Comparison of ENCODE assay signal across 16 cellular contexts in the genomic region with DNA sequence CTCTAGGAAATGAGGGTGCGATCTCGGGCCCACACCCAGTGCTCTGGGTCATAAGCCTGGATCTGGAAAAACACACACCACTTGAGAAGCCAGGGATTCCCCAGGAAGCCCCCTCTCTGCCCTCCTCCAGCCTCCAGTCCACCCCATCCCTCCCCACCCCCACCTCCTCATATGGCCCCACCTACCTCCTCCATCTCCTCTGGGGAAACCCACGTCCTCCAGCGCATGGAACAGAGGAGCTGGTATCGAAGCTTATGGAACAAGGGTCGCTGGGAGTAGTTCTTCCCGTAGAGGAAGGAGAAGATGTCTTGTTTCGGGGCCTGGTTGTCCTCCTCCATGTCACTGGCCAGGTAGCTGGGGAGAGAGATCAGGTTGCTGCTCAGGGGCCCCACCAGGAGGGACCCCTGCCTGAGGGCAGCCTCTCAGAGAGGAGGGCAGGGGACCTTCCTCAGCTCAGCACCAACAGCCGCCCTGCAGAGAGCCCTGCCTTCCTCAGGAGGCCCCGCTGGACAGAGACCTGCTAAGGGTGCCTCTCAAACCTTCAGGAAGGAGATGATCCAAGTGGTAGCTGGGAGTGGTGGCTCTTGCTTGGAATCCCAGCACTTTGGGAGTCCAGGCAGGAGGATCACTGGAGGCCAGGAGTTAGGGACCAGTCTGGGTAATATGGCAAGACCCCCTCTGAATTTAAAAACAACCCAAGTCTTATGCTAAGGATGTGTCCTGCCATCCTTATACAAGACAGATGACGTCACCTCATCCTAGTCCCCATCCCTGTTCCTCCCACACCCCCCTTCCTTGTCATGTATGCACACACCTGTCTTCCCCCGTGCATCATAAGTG. TPM values are rescaled to one million over a fixed set of nuclear protein-coding genes. Genes with fewer than 3 reads are reported as not detected.
DNase-seq lines count a peak whose midpoint lies in the region; ATAC-seq, FAIRE-seq and TF ChIP-seq lines count a peak whose summit lies in the region.
"Had no signal": no experiment of that assay in that cellular context is flagged by ENCODE, and none has a peak within 500 bp of the region (broad histone marks: within the 10 kb centered on the region; RNA-seq: fewer than 3 reads in every experiment).

No MANE protein-coding gene starts in this region.

- in situ Hi-C loops in GM12878 (cut with MboI) = no loop called here

- no peak for TF ChIP-seq RAD21 in GM12878 (IDR thresholded peaks at IDR 0.05; ENCODE audit: insufficient read depth, low read depth, low read length)

- no peak overlapping the region for H2AFZ ChIP-seq in GM12878 (ENCODE audit: control insufficient read depth, low read depth, low read length)

- H3K4me1 ChIP-seq in GM12878 (ENCODE audit: control insufficient read depth, insufficient read depth, low read length) (no peaks in the 10 kb centered on the region), esophagus muscularis mucosa (no peaks in the 10 kb centered on the region)
- H3K4me1 ChIP-seq: BLaER1, Caco-2 had no signal

- no peaks in the 10 kb centered on the region; a peak in 1 of 4 replicates for H3K27me3 ChIP-seq in GM12878 (replicated peaks in 1 of 2; ENCODE audit: control insufficient read depth in 2 of 2, insufficient read depth in 2 of 2, low read length in 1 of 2)
- H3K27me3 ChIP-seq in esophagus muscularis mucosa = peaks cover 0 to 11% (median 0%) of the 10 kb centered on the region in 4 donors
- H3K27me3 ChIP-seq: BLaER1 had no signal

- H3K9me3 ChIP-seq in GM12878 (replicated peaks; ENCODE audit: control insufficient read depth, insufficient read depth, low read length) = no peaks in the 10 kb centered on the region; the same call in 2 of the 3 replicates
- H3K9me3 ChIP-seq in esophagus muscularis mucosa = no peaks in the 10 kb centered on the region
- H3K9me3 ChIP-seq: Caco-2 had no signal

- CTCF ChIA-PET in activated CD8-positive, alpha-beta memory T cell treated with anti-CD3 and anti-CD28 coated beads, Interleukin-2, amount 10 ng/mL, durations not matched to agents 7 days and 5 days (lab: Charles Lee) = interaction anchor here (1.1 to 1.3 kb wide), 2 partner anchors 139 to 343 kb away, joined by 3 read pairs; no protein-coding TSS in a partner anchor
- CTCF ChIA-PET in GM12878 (lab: Yijun Ruan, JAX) = interaction anchor here (0.6 to 8.5 kb wide), 6 partner anchors 33 to 344 kb away, joined by 3 to 69 read pairs (median 14); no protein-coding TSS in a partner anchor

- no TSS peak for BruUV-seq in GM12878 (replicated peaks; lab: Mats Ljungman, UMichigan)

- intact Hi-C loops in GM12878 (cut with micrococcal nuclease; ENCODE audit: unreplicated experiment) (loop anchor here (1.0 to 2.0 kb wide), 2 partner anchors 142 to 245 kb away; no protein-coding TSS in a partner anchor), esophagus muscularis mucosa (cut with DNase I) (no loop called here)

- no peak overlapping the region for H3K4me2 ChIP-seq in GM12878 (ENCODE audit: control insufficient read depth, insufficient read depth)
- H3K4me2 ChIP-seq: BLaER1 had no signal

- no peak for TF ChIP-seq POLR2A in GM12878 (IDR thresholded peaks at IDR 0.05; ENCODE audit: low read depth, low read length)
- TF ChIP-seq POLR2A in esophagus muscularis mucosa (IDR thresholded peaks at IDR 0.05; ENCODE audit: low read depth) = no peak

- H3K4me3 ChIP-seq in GM12878 (no peak overlapping the region), esophagus muscularis mucosa (no peak overlapping the region)
- H3K4me3 ChIP-seq: BLaER1 had no signal

- DNase-seq in activated CD8-positive, alpha-beta memory T cell treated with anti-CD3 and anti-CD28 coated beads for 24 hours = peak; percentile 41
- DNase-seq in activated CD8-positive, alpha-beta memory T cell treated with anti-CD3 and anti-CD28 coated beads, Interleukin-2, amount 10 ng/mL, durations not matched to agents 7 days and 5 days = no peak
- no peak for DNase-seq in GM12878 (ENCODE audit: low read depth, low spot score)
- peak; percentile 64 for DNase-seq in esophagus muscularis mucosa (ENCODE audit: extremely low spot score)
- DNase-seq in stimulated activated effector memory CD8-positive, alpha-beta T cell treated with anti-CD3 and anti-CD28 coated beads, Interleukin-12 subunit alpha, Interleukin-12 subunit beta, amount 100 ng/mL, for 72 hours (ENCODE audit: low spot score in 2 of 2) = no peak
- DNase-seq in NCI-H774 (lab: John Stamatoyannopoulos, UW) = no peak
- no peak for DNase-seq in activated T-cell treated with anti-CD3 and anti-CD28 coated beads, Interleukin-2, amount 50 U/mL, for 48 hours
- DNase-seq: CD8-positive, alpha-beta memory T cell; GOT3; H9 had no signal

- FAIRE-seq in GM12878 (lab: Jason Lieb, UNC) = no peak

- H3K27ac ChIP-seq in GM12878 (ENCODE audit: control insufficient read depth, insufficient read depth) (no peak overlapping the region), esophagus muscularis mucosa (replicated peaks in 1 of 4) (no peak overlapping the region)
- H3K27ac ChIP-seq: 22Rv1, BLaER1 had no signal

- H3K36me3 ChIP-seq in GM12878 (ENCODE audit: control insufficient read depth in 2 of 2, insufficient read depth in 2 of 2, low read length in 1 of 2) (no peaks in the 10 kb centered on the region), esophagus muscularis mucosa (no peaks in the 10 kb centered on the region)
- H3K36me3 ChIP-seq: BLaER1 had no signal

- WGBS in GM12878 (ENCODE audit: insufficient coverage, insufficient replicate concordance, low lambda C conversion rate, missing lambda C conversion rate) = 33% methylated on average over 12 of the region's 12 CpGs
- 87% methylated on average over 8 of the region's 12 CpGs for WGBS in esophagus muscularis mucosa

- POLR2A ChIA-PET in GM12878 (lab: Charles Lee) = no interaction called here

- H3K4me1 Mint-ChIP-seq in activated CD8-positive, alpha-beta memory T cell treated with anti-CD3 and anti-CD28 coated beads, Interleukin-2, amount 10 ng/mL, durations not matched to agents 7 days and 5 days = no peaks in the 10 kb centered on the region
- H3K4me1 Mint-ChIP-seq in stimulated activated effector memory CD8-positive, alpha-beta T cell treated with anti-CD3 and anti-CD28 coated beads, Interleukin-12 subunit alpha, Interleukin-12 subunit beta, amount 100 ng/mL, for 72 hours = no peaks in the 10 kb centered on the region
- H3K4me1 Mint-ChIP-seq: CD8-positive, alpha-beta memory T cell had no signal

- TF ChIP-seq EP300 in GM12878 (IDR thresholded peaks at IDR 0.05; ENCODE audit: borderline replicate concordance in 1 of 2, control insufficient read depth in 1 of 2, low read depth in 2 of 2, low read length in 2 of 2) (no peak), esophagus muscularis mucosa (IDR thresholded peaks at IDR 0.05) (no peak)

- no peak overlapping the region for H3K4me3 Mint-ChIP-seq in activated CD8-positive, alpha-beta memory T cell treated with anti-CD3 and anti-CD28 coated beads, Interleukin-2, amount 10 ng/mL, durations not matched to agents 7 days and 5 days
- H3K4me3 Mint-ChIP-seq in stimulated activated effector memory CD8-positive, alpha-beta T cell treated with anti-CD3 and anti-CD28 coated beads, Interleukin-12 subunit alpha, Interleukin-12 subunit beta, amount 100 ng/mL, for 72 hours = no peak overlapping the region
- H3K4me3 Mint-ChIP-seq: CD8-positive, alpha-beta memory T cell; H9; HFFc6 had no signal

- H4K20me1 ChIP-seq in GM12878 (ENCODE audit: control insufficient read depth, insufficient read depth) = no peaks in the 10 kb centered on the region
- H4K20me1 ChIP-seq: BLaER1 had no signal

- no peak overlapping the region for H3K27ac Mint-ChIP-seq in activated CD8-positive, alpha-beta memory T cell treated with anti-CD3 and anti-CD28 coated beads, Interleukin-2, amount 10 ng/mL, durations not matched to agents 7 days and 5 days
- H3K27ac Mint-ChIP-seq in stimulated activated effector memory CD8-positive, alpha-beta T cell treated with anti-CD3 and anti-CD28 coated beads, Interleukin-12 subunit alpha, Interleukin-12 subunit beta, amount 100 ng/mL, for 72 hours = peak overlapping the region; percentile 2
- H3K27ac Mint-ChIP-seq: H9, HFFc6 had no signal

- TF ChIP-seq CTCF in GM12878 (IDR thresholded peaks at IDR 0.05 in 2 of 3, conservative IDR thresholded peaks at IDR 0.05 in 1 of 3; ENCODE audit: control insufficient read depth in 2 of 3, extremely low read depth in 1 of 3, insufficient read depth in 1 of 3, low read depth in 3 of 3, low read length in 3 of 3) = no peak
- TF ChIP-seq CTCF in esophagus muscularis mucosa (IDR thresholded peaks at IDR 0.05) = no peak

- SMC1A ChIA-PET in GM12878 (lab: Charles Lee; ENCODE audit: uncharacterized antibody, unreplicated experiment) = interaction anchor here (0.9 to 2.7 kb wide), 5 partner anchors 30 to 344 kb away, joined by 3 to 21 read pairs (median 5); no protein-coding TSS in a partner anchor

- RAD21 ChIA-PET in GM12878 (lab: Charles Lee; ENCODE audit: unreplicated experiment) = interaction anchor here (1.1 to 1.2 kb wide), 3 partner anchors 33 to 245 kb away, joined by 3 to 5 read pairs (median 5); no protein-coding TSS in a partner anchor

- ATAC-seq in activated CD8-positive, alpha-beta memory T cell treated with anti-CD3 and anti-CD28 coated beads, Interleukin-2, amount 10 ng/mL, durations not matched to agents 7 days and 5 days = no peak
- no peak; the same call in 2 of the 3 replicates for ATAC-seq in GM12878
- ATAC-seq in stimulated activated effector memory CD8-positive, alpha-beta T cell treated with anti-CD3 and anti-CD28 coated beads, Interleukin-12 subunit alpha, Interleukin-12 subunit beta, amount 100 ng/mL, for 72 hours = no peak
- no peak for ATAC-seq in HG03280 (IDR thresholded peaks at IDR 0.05; ENCODE audit: unreplicated experiment)

- H3K36me3 Mint-ChIP-seq in activated CD8-positive, alpha-beta memory T cell treated with anti-CD3 and anti-CD28 coated beads, Interleukin-2, amount 10 ng/mL, durations not matched to agents 7 days and 5 days = no peaks in the 10 kb centered on the region
- no peaks in the 10 kb centered on the region for H3K36me3 Mint-ChIP-seq in stimulated activated effector memory CD8-positive, alpha-beta T cell treated with anti-CD3 and anti-CD28 coated beads, Interleukin-12 subunit alpha, Interleukin-12 subunit beta, amount 100 ng/mL, for 72 hours

- H3K27me3 Mint-ChIP-seq in activated CD8-positive, alpha-beta memory T cell treated with anti-CD3 and anti-CD28 coated beads, Interleukin-2, amount 10 ng/mL, durations not matched to agents 7 days and 5 days = peaks cover 10% of the 10 kb centered on the region

- no peaks in the 10 kb centered on the region for H3K9me3 Mint-ChIP-seq in activated CD8-positive, alpha-beta memory T cell treated with anti-CD3 and anti-CD28 coated beads, Interleukin-2, amount 10 ng/mL, durations not matched to agents 7 days and 5 days (ENCODE audit: low read depth)
- H3K9me3 Mint-ChIP-seq in stimulated activated effector memory CD8-positive, alpha-beta T cell treated with anti-CD3 and anti-CD28 coated beads, Interleukin-12 subunit alpha, Interleukin-12 subunit beta, amount 100 ng/mL, for 72 hours = no peaks in the 10 kb centered on the region
- H3K9me3 Mint-ChIP-seq: CD8-positive, alpha-beta memory T cell; H9; HFFc6 had no signal

- no peaks in the 10 kb centered on the region for H3K79me2 ChIP-seq in GM12878 (ENCODE audit: control insufficient read depth, insufficient read depth, low read length)

- no peak overlapping the region for H3K9ac ChIP-seq in GM12878 (ENCODE audit: control insufficient read depth, insufficient read depth, low read length)
- H3K9ac ChIP-seq: BLaER1 had no signal

RNA-seq across cellular contexts. Expression of a gene that starts 5.0 kb away (rescaled TPM):
- not detected for total RNA-seq in activated CD8-positive, alpha-beta memory T cell treated with anti-CD3 and anti-CD28 coated beads, Interleukin-2, amount 10 ng/mL, durations not matched to agents 7 days and 5 days
- not detected in 2 replicates for total RNA-seq in GM12878 (2013; cell fraction: nucleolus; rRNA removed)
- total RNA-seq in GM12878 (2014; rRNA removed) = not detected in 2 replicates
- not detected in 2 replicates for total RNA-seq in GM12878 (2014; rRNA removed; fragmentation: Illumina TruSeq; extraction: Trizol)
- total RNA-seq in GM12878 (2021) = not detected in 2 replicates
- polyA plus RNA-seq in GM12878 (2011; ENCODE audit: low read depth) = not detected
- polyA plus RNA-seq in GM12878 (2011; rRNA removed) = 0.07 and 0.23 TPM in 2 replicates
- not detected in 2 replicates for polyA plus RNA-seq in GM12878 (2011; cell fraction: cytosol; rRNA removed)
- 0.16 and 0.22 TPM in 2 replicates for polyA plus RNA-seq in GM12878 (2011; cell fraction: nucleus; rRNA removed)
- not detected in 2 replicates for polyA plus RNA-seq in GM12878 (2012)
- 0.18 TPM in 1 of 2 replicates, not detected in the other for polyA plus RNA-seq in GM12878 (2014; fragmentation: Illumina TruSeq; extraction: Trizol)
- not detected for polyA plus RNA-seq in GM12878 (2014; fragmentation: Nextera tagmentation; extraction: Ambion mirVana)
- not detected in 2 replicates for polyA plus RNA-seq in GM12878 (2014; rRNA removed)
- polyA plus RNA-seq in GM12878 (2016; fragmentation: Nextera tagmentation; extraction: Ambion mirVana) = not detected
- not detected in 2 replicates for polyA minus RNA-seq in GM12878 (2011; rRNA and poly(A)+ RNA removed)
- not detected in 2 replicates for polyA minus RNA-seq in GM12878 (2011; cell fraction: cytosol; rRNA and poly(A)+ RNA removed)
- not detected in 2 replicates for polyA minus RNA-seq in GM12878 (2011; cell fraction: nucleus; rRNA and poly(A)+ RNA removed)
- not detected for total RNA-seq in esophagus muscularis mucosa
- total RNA-seq: Caco-2; CD8-positive, alpha-beta memory T cell; H9; HFFc6; IMR-90 had no signal
- polyA plus RNA-seq: CD8-positive, alpha-beta memory T cell; IMR-90 had no signal

RNA-seq across cellular contexts. Expression of a gene that starts 8.7 kb away (rescaled TPM):
- total RNA-seq in activated CD8-positive, alpha-beta memory T cell treated with anti-CD3 and anti-CD28 coated beads, Interleukin-2, amount 10 ng/mL, durations not matched to agents 7 days and 5 days = 1 to 10 TPM in 1 of 2 experiments, under 1 TPM in 1; 0.42 to 1.1 TPM
- not detected in 2 replicates for total RNA-seq in GM12878 (2013; cell fraction: nucleolus; rRNA removed)
- 0.23 TPM in 1 of 2 replicates, not detected in the other for total RNA-seq in GM12878 (2014; rRNA removed)
- total RNA-seq in GM12878 (2014; rRNA removed; fragmentation: Illumina TruSeq; extraction: Trizol) = not detected in 2 replicates
- total RNA-seq in GM12878 (2021) = not detected in 2 replicates
- not detected for polyA plus RNA-seq in GM12878 (2011; ENCODE audit: low read depth)
- polyA plus RNA-seq in GM12878 (2011; rRNA removed) = 0.07 TPM in 2 replicates
- polyA plus RNA-seq in GM12878 (2011; cell fraction: cytosol; rRNA removed) = 0.04 and 0.23 TPM in 2 replicates
- polyA plus RNA-seq in GM12878 (2011; cell fraction: nucleus; rRNA removed) = 0.34 TPM in 1 of 2 replicates, not detected in the other
- polyA plus RNA-seq in GM12878 (2012) = 0.15 TPM in 1 of 2 replicates, not detected in the other
- polyA plus RNA-seq in GM12878 (2014; fragmentation: Illumina TruSeq; extraction: Trizol) = 0.06 TPM in 1 of 2 replicates, not detected in the other
- not detected for polyA plus RNA-seq in GM12878 (2014; fragmentation: Nextera tagmentation; extraction: Ambion mirVana)
- polyA plus RNA-seq in GM12878 (2014; rRNA removed) = not detected in 2 replicates
- not detected for polyA plus RNA-seq in GM12878 (2016; fragmentation: Nextera tagmentation; extraction: Ambion mirVana)
- not detected in 2 replicates for polyA minus RNA-seq in GM12878 (2011; rRNA and poly(A)+ RNA removed)
- not detected in 2 replicates for polyA minus RNA-seq in GM12878 (2011; cell fraction: cytosol; rRNA and poly(A)+ RNA removed)
- not detected in 2 replicates for polyA minus RNA-seq in GM12878 (2011; cell fraction: nucleus; rRNA and poly(A)+ RNA removed)
- not detected for total RNA-seq in esophagus muscularis mucosa
- total RNA-seq: Caco-2, H9, HFFc6, IMR-90 had no signal
- polyA plus RNA-seq: CD8-positive, alpha-beta memory T cell; IMR-90 had no signal

RNA-seq across cellular contexts. Expression of a gene that starts 45.8 kb away (rescaled TPM):
- under 1 TPM; 0.12 to 0.38 TPM for total RNA-seq in activated CD8-positive, alpha-beta memory T cell treated with anti-CD3 and anti-CD28 coated beads, Interleukin-2, amount 10 ng/mL, durations not matched to agents 7 days and 5 days
- total RNA-seq in GM12878 (2013; cell fraction: nucleolus; rRNA removed) = 51.1 and 52.2 TPM in 2 replicates
- total RNA-seq in GM12878 (2014; rRNA removed) (1.5 and 1.8 TPM in 2 replicates), GM12878 (2014; rRNA removed; fragmentation: Illumina TruSeq; extraction: Trizol) (1.3 and 1.4 TPM in 2 replicates), GM12878 (2021) (2.8 and 3.1 TPM in 2 replicates), esophagus muscularis mucosa (under 1 TPM in 2 of 4 donors, not detected in 2; 0.17 to 0.33 TPM)
- 1.3 TPM for polyA plus RNA-seq in GM12878 (2011; ENCODE audit: low read depth)
- polyA plus RNA-seq in GM12878 (2011; rRNA removed) (0.76 and 1.2 TPM in 2 replicates), GM12878 (2014; fragmentation: Illumina TruSeq; extraction: Trizol) (0.33 and 0.94 TPM in 2 replicates), GM12878 (2014; fragmentation: Nextera tagmentation; extraction: Ambion mirVana) (under 1 TPM; 0.39 to 0.49 TPM), GM12878 (2014; rRNA removed) (1.9 and 2.5 TPM in 2 replicates), GM12878 (2016; fragmentation: Nextera tagmentation; extraction: Ambion mirVana) (under 1 TPM; 0.40 to 0.67 TPM)
- 1.1 and 1.5 TPM in 2 replicates for polyA plus RNA-seq in GM12878 (2011; cell fraction: cytosol; rRNA removed)
- polyA plus RNA-seq in GM12878 (2011; cell fraction: nucleus; rRNA removed) = 8.7 and 9.7 TPM in 2 replicates
- polyA plus RNA-seq in GM12878 (2012) = 2.2 and 2.5 TPM in 2 replicates
- 2.9 and 6.6 TPM in 2 replicates for polyA minus RNA-seq in GM12878 (2011; rRNA and poly(A)+ RNA removed)
- 0.83 TPM in 1 of 2 replicates, not detected in the other for polyA minus RNA-seq in GM12878 (2011; cell fraction: cytosol; rRNA and poly(A)+ RNA removed)
- 5.7 and 12.0 TPM in 2 replicates for polyA minus RNA-seq in GM12878 (2011; cell fraction: nucleus; rRNA and poly(A)+ RNA removed)
- total RNA-seq: Caco-2; CD8-positive, alpha-beta memory T cell; HFFc6; IMR-90 had no signal
- polyA plus RNA-seq: CD8-positive, alpha-beta memory T cell; IMR-90 had no signal

Comparison
In these comparisons a context has a peak if more than half of its experiments do, and no peak if none do; other contexts are left out.
1. DNase-seq: peak in activated CD8-positive, alpha-beta memory T cell treated with anti-CD3 and anti-CD28 coated beads for 24 hours (single experiment) and esophagus muscularis mucosa (single experiment); none in activated CD8-positive, alpha-beta memory T cell treated with anti-CD3 and anti-CD28 coated beads, Interleukin-2, amount 10 ng/mL, durations not matched to agents 7 days and 5 days (single experiment), GM12878 (single experiment), stimulated activated effector memory CD8-positive, alpha-beta T cell treated with anti-CD3 and anti-CD28 coated beads, Interleukin-12 subunit alpha, Interleukin-12 subunit beta, amount 100 ng/mL, for 72 hours (0 of 2), NCI-H774 (single experiment) and activated T-cell treated with anti-CD3 and anti-CD28 coated beads, Interleukin-2, amount 50 U/mL, for 48 hours (0 of 2).